18 cellular contexts compared by ENCODE assay signal in genomic region chr3:14757153-14757700, GRCh38.
DNase-seq lines count a peak whose midpoint lies in the region; ATAC-seq and TF ChIP-seq lines count a peak whose summit lies in the region.
"Had no signal": no experiment of that assay in that cellular context is flagged by ENCODE, and none has a peak within 500 bp of the region (broad histone marks: within the 10 kb centered on the region; RNA-seq: fewer than 3 reads in every experiment).

No MANE protein-coding gene starts in this region.

- TF ChIP-seq CTCF in esophagus muscularis mucosa (IDR thresholded peaks at IDR 0.05) (no peak), osteoblast (IDR thresholded peaks at IDR 0.05; ENCODE audit: extremely low read depth, low read depth, low read length) (no peak), GM13976 (IDR thresholded peaks at IDR 0.05; ENCODE audit: borderline replicate concordance, control extremely low read depth, extremely low read depth, insufficient read depth, missing control alignments) (no peak)

- H3K4me3 Mint-ChIP-seq in activated CD4-positive, alpha-beta T cell treated with anti-CD3 and anti-CD28 coated beads, Interleukin-2, amount 10 ng/mL, durations not matched to agents 24 days and 14 days, result no peak overlapping the region
- no peak overlapping the region for H3K4me3 Mint-ChIP-seq in activated CD4-positive, alpha-beta T cell treated with anti-CD3 and anti-CD28 coated beads, Interleukin-2, amount 10 ng/mL, durations not matched to agents 7 days and 5 days
- no peak overlapping the region for H3K4me3 Mint-ChIP-seq in activated CD8-positive, alpha-beta memory T cell treated with anti-CD3 and anti-CD28 coated beads, Interleukin-2, amount 10 ng/mL, durations not matched to agents 7 days and 5 days
- H3K4me3 Mint-ChIP-seq: CD4-positive, alpha-beta T cell had no signal

- H4K20me1 ChIP-seq in osteoblast (ENCODE audit: insufficient read depth, low read length), result no peaks in the 10 kb centered on the region

- no peaks in the 10 kb centered on the region for H3K36me3 ChIP-seq in esophagus muscularis mucosa
- no peaks in the 10 kb centered on the region for H3K36me3 ChIP-seq in osteoblast (ENCODE audit: insufficient read depth, low read length)
- H3K36me3 ChIP-seq: HAP-1 had no signal

- CTCF ChIA-PET in activated CD4-positive, alpha-beta T cell treated with anti-CD3 and anti-CD28 coated beads, Interleukin-2, amount 10 ng/mL, durations not matched to agents 7 days and 5 days (lab: Charles Lee), result no interaction called here
- CTCF ChIA-PET in activated CD8-positive, alpha-beta memory T cell treated with anti-CD3 and anti-CD28 coated beads, Interleukin-2, amount 10 ng/mL, durations not matched to agents 7 days and 5 days (lab: Charles Lee), result no interaction called here

- H3K4me2 ChIP-seq in osteoblast (ENCODE audit: insufficient read depth, low read length), result no peak overlapping the region
- H3K4me2 ChIP-seq: A549 had no signal

- peaks cover 4% of the 10 kb centered on the region for H3K4me1 Mint-ChIP-seq in activated CD4-positive, alpha-beta T cell treated with anti-CD3 and anti-CD28 coated beads, Interleukin-2, amount 10 ng/mL, durations not matched to agents 24 days and 14 days
- peaks cover 10% of the 10 kb centered on the region for H3K4me1 Mint-ChIP-seq in activated CD4-positive, alpha-beta T cell treated with anti-CD3 and anti-CD28 coated beads, Interleukin-2, amount 10 ng/mL, durations not matched to agents 7 days and 5 days
- peaks cover 4% of the 10 kb centered on the region for H3K4me1 Mint-ChIP-seq in activated CD8-positive, alpha-beta memory T cell treated with anti-CD3 and anti-CD28 coated beads, Interleukin-2, amount 10 ng/mL, durations not matched to agents 7 days and 5 days

- H3K4me3 ChIP-seq in esophagus muscularis mucosa (no peak overlapping the region), osteoblast (ENCODE audit: insufficient read depth, low read length) (no peak overlapping the region)
- H3K4me3 ChIP-seq: A549, GM23248, HAP-1 had no signal

- H3K4me1 ChIP-seq in esophagus muscularis mucosa (no peaks in the 10 kb centered on the region), osteoblast (ENCODE audit: insufficient read depth, low read length) (no peaks in the 10 kb centered on the region)
- H3K4me1 ChIP-seq: A549, Caco-2, HAP-1 had no signal

- no peaks in the 10 kb centered on the region for H3K79me2 ChIP-seq in osteoblast (ENCODE audit: insufficient read depth, low read length)

- H3K27ac ChIP-seq in esophagus muscularis mucosa (replicated peaks in 1 of 4) (no peak overlapping the region), osteoblast (ENCODE audit: low read depth, low read length) (no peak overlapping the region)
- H3K27ac ChIP-seq: 22Rv1, A549, C4-2B, GM23248, HL-60 had no signal

- no peak overlapping the region for H3K27ac Mint-ChIP-seq in activated CD4-positive, alpha-beta T cell treated with anti-CD3 and anti-CD28 coated beads, Interleukin-2, amount 10 ng/mL, durations not matched to agents 24 days and 14 days
- no peak overlapping the region for H3K27ac Mint-ChIP-seq in activated CD4-positive, alpha-beta T cell treated with anti-CD3 and anti-CD28 coated beads, Interleukin-2, amount 10 ng/mL, durations not matched to agents 7 days and 5 days
- no peak overlapping the region for H3K27ac Mint-ChIP-seq in activated CD8-positive, alpha-beta memory T cell treated with anti-CD3 and anti-CD28 coated beads, Interleukin-2, amount 10 ng/mL, durations not matched to agents 7 days and 5 days
- H3K27ac Mint-ChIP-seq: CD4-positive, alpha-beta T cell had no signal

- no peaks in the 10 kb centered on the region for H3K27me3 Mint-ChIP-seq in activated CD4-positive, alpha-beta T cell treated with anti-CD3 and anti-CD28 coated beads, Interleukin-2, amount 10 ng/mL, durations not matched to agents 24 days and 14 days
- H3K27me3 Mint-ChIP-seq in activated CD4-positive, alpha-beta T cell treated with anti-CD3 and anti-CD28 coated beads, Interleukin-2, amount 10 ng/mL, durations not matched to agents 7 days and 5 days, result peaks cover 11% of the 10 kb centered on the region
- peaks cover 6% of the 10 kb centered on the region for H3K27me3 Mint-ChIP-seq in activated CD8-positive, alpha-beta memory T cell treated with anti-CD3 and anti-CD28 coated beads, Interleukin-2, amount 10 ng/mL, durations not matched to agents 7 days and 5 days

- no peak for TF ChIP-seq POLR2A in esophagus muscularis mucosa (IDR thresholded peaks at IDR 0.05; ENCODE audit: low read depth)

- POLR2A ChIA-PET in activated CD4-positive, alpha-beta T cell treated with anti-CD3 and anti-CD28 coated beads, Interleukin-2, amount 10 ng/mL, durations not matched to agents 7 days and 5 days (lab: Charles Lee), result no interaction called here

- H2AFZ ChIP-seq in osteoblast (ENCODE audit: low read length), result no peak overlapping the region
- H2AFZ ChIP-seq: GM23248 had no signal

- 80% methylated on average over 4 of the region's 14 CpGs for WGBS in esophagus muscularis mucosa

- no peaks in the 10 kb centered on the region for H3K9me3 Mint-ChIP-seq in activated CD4-positive, alpha-beta T cell treated with anti-CD3 and anti-CD28 coated beads, Interleukin-2, amount 10 ng/mL, durations not matched to agents 24 days and 14 days
- H3K9me3 Mint-ChIP-seq in activated CD4-positive, alpha-beta T cell treated with anti-CD3 and anti-CD28 coated beads, Interleukin-2, amount 10 ng/mL, durations not matched to agents 7 days and 5 days, result peaks cover 3% of the 10 kb centered on the region
- no peaks in the 10 kb centered on the region for H3K9me3 Mint-ChIP-seq in activated CD8-positive, alpha-beta memory T cell treated with anti-CD3 and anti-CD28 coated beads, Interleukin-2, amount 10 ng/mL, durations not matched to agents 7 days and 5 days (ENCODE audit: low read depth)
- H3K9me3 Mint-ChIP-seq: CD4-positive, alpha-beta T cell had no signal

- intact Hi-C loops in activated CD4-positive, alpha-beta T cell treated with anti-CD3 and anti-CD28 coated beads, Interleukin-2, amount 10 ng/mL, durations not matched to agents 24 days and 14 days (cut with micrococcal nuclease), result no loop called here
- intact Hi-C loops in esophagus muscularis mucosa (cut with DNase I), result no loop called here

- H3K27me3 ChIP-seq in esophagus muscularis mucosa (no peaks in the 10 kb centered on the region), osteoblast (ENCODE audit: insufficient read depth, low read length) (no peaks in the 10 kb centered on the region)

- in situ Hi-C loops in GM13976 (cut with MboI; ENCODE audit: low sequenced_read_pairs, unreplicated experiment), result no loop called here

- H3K9me3 ChIP-seq in esophagus muscularis mucosa (peaks cover 0 to 2% (median 0%) of the 10 kb centered on the region in 4 donors), osteoblast (ENCODE audit: low read depth, low read length) (no peaks in the 10 kb centered on the region)
- H3K9me3 ChIP-seq: Caco-2, HAP-1 had no signal

- H3K36me3 Mint-ChIP-seq in activated CD4-positive, alpha-beta T cell treated with anti-CD3 and anti-CD28 coated beads, Interleukin-2, amount 10 ng/mL, durations not matched to agents 24 days and 14 days (ENCODE audit: low read depth), result no peaks in the 10 kb centered on the region
- H3K36me3 Mint-ChIP-seq in activated CD4-positive, alpha-beta T cell treated with anti-CD3 and anti-CD28 coated beads, Interleukin-2, amount 10 ng/mL, durations not matched to agents 7 days and 5 days (ENCODE audit: low read depth), result peaks cover 4% of the 10 kb centered on the region
- no peaks in the 10 kb centered on the region for H3K36me3 Mint-ChIP-seq in activated CD8-positive, alpha-beta memory T cell treated with anti-CD3 and anti-CD28 coated beads, Interleukin-2, amount 10 ng/mL, durations not matched to agents 7 days and 5 days

- no peak for ATAC-seq in activated CD8-positive, alpha-beta memory T cell treated with anti-CD3 and anti-CD28 coated beads, Interleukin-2, amount 10 ng/mL, durations not matched to agents 7 days and 5 days
- ATAC-seq in HG03039 (IDR thresholded peaks at IDR 0.05; ENCODE audit: unreplicated experiment), result no peak

- no peak for TF ChIP-seq EP300 in esophagus muscularis mucosa (IDR thresholded peaks at IDR 0.05)

- DNase-seq in activated CD4-positive, alpha-beta T cell treated with anti-CD3 and anti-CD28 coated beads, Interleukin-2, amount 10 ng/mL, durations not matched to agents 24 days and 14 days, result peak; percentile 50
- DNase-seq in activated CD4-positive, alpha-beta T cell treated with anti-CD3 and anti-CD28 coated beads, Interleukin-2, amount 10 ng/mL, durations not matched to agents 7 days and 5 days, result no peak
- peak; percentile 89 for DNase-seq in esophagus muscularis mucosa (ENCODE audit: extremely low spot score)
- DNase-seq in osteoblast (ENCODE audit: insufficient read length, low spot score, missing footprints), result peak; percentile 26
- no peak for DNase-seq in GM13976 (ENCODE audit: low spot score)
- no peak for DNase-seq in activated CD8-positive, alpha-beta memory T cell treated with anti-CD3 and anti-CD28 coated beads, Interleukin-2, amount 10 ng/mL, durations not matched to agents 7 days and 5 days
- DNase-seq in SIG-M5 (lab: John Stamatoyannopoulos, UW), result no peak
- DNase-seq: AML-193; Caco-2; CD4-positive, alpha-beta T cell; GM23248; IMR-90 had no signal

Comparison
In these comparisons a context has a peak if more than half of its experiments do, and no peak if none do; other contexts are left out.
1. DNase-seq: peak in activated CD4-positive, alpha-beta T cell treated with anti-CD3 and anti-CD28 coated beads, Interleukin-2, amount 10 ng/mL, durations not matched to agents 24 days and 14 days (single experiment), esophagus muscularis mucosa (single experiment) and osteoblast (single experiment); none in activated CD4-positive, alpha-beta T cell treated with anti-CD3 and anti-CD28 coated beads, Interleukin-2, amount 10 ng/mL, durations not matched to agents 7 days and 5 days (single experiment), GM13976 (single experiment), activated CD8-positive, alpha-beta memory T cell treated with anti-CD3 and anti-CD28 coated beads, Interleukin-2, amount 10 ng/mL, durations not matched to agents 7 days and 5 days (single experiment) and SIG-M5 (single experiment).